Comparison of ENCODE assay signal across 8 cellular contexts in genomic region chr18:74896390-74896991, GRCh38.
DNase-seq lines count a peak whose midpoint lies in the region; ATAC-seq, FAIRE-seq and TF ChIP-seq lines count a peak whose summit lies in the region.

No MANE protein-coding gene starts in this region.

- no peak overlapping the region for H3K4me3 Mint-ChIP-seq in Calu3 (ENCODE audit: low read depth, unreplicated experiment)

- no peak overlapping the region for H3K4me2 ChIP-seq in HepG2 (ENCODE audit: low read depth, low read length)

- no peaks in the 10 kb centered on the region for H3K27me3 Mint-ChIP-seq in Calu3 (ENCODE audit: unreplicated experiment)

- no peak for TF ChIP-seq POLR2A in HepG2 (IDR thresholded peaks at IDR 0.05; ENCODE audit: insufficient read depth in 1 of 2, low read depth in 2 of 2, low read length in 2 of 2)

- intact Hi-C loops in Calu3 (cut with micrococcal nuclease; ENCODE audit: unreplicated experiment): loop anchor here (1.0 to 10.0 kb wide), 5 partner anchors 68 to 583 kb away; partner anchors contain the start of gene TSHZ1
- intact Hi-C loops in Panc1 (cut with micrococcal nuclease; ENCODE audit: unreplicated experiment): loop anchor here (2.0 to 10.0 kb wide), 4 partner anchors 68 to 311 kb away; partner anchors contain the start of gene PTGR3
- intact Hi-C loops in HepG2 (cut with micrococcal nuclease; ENCODE audit: unreplicated experiment): loop anchor here (1.0 to 2.0 kb wide), 2 partner anchors 240 to 348 kb away; no protein-coding TSS in a partner anchor

- H3K36me3 ChIP-seq in Panc1 (ENCODE audit: control insufficient read depth, insufficient read depth, low read length): no peaks in the 10 kb centered on the region
- H3K36me3 ChIP-seq in brain microvascular endothelial cell (replicated peaks): no peaks in the 10 kb centered on the region
- H3K36me3 ChIP-seq in HepG2 (replicated peaks in 1 of 2; ENCODE audit: control insufficient read depth in 1 of 2, insufficient read depth in 2 of 2, low read length in 2 of 2): no peaks in the 10 kb centered on the region
- no peaks in the 10 kb centered on the region for H3K36me3 ChIP-seq in thoracic aorta

- WGBS in HepG2 (ENCODE audit: low lambda C conversion rate): 11% methylated on average over 4 of the region's 4 CpGs

- no peaks in the 10 kb centered on the region for H3K9me3 ChIP-seq in Panc1 (ENCODE audit: control insufficient read depth, insufficient read depth, low read depth, low read length)
- H3K9me3 ChIP-seq in HepG2 (ENCODE audit: low read length): no peaks in the 10 kb centered on the region
- no peaks in the 10 kb centered on the region for H3K9me3 ChIP-seq in thoracic aorta

- peak; percentile 85 for ATAC-seq in GM19438 (IDR thresholded peaks at IDR 0.05; ENCODE audit: low read depth, unreplicated experiment)
- ATAC-seq in Panc1: peak; percentile 96
- peak; percentile 100 for ATAC-seq in HepG2
- no peak for ATAC-seq in thoracic aorta (ENCODE audit: insufficient number of reproducible peaks, low FRiP score, low read depth)
- ATAC-seq in HG02571 (IDR thresholded peaks at IDR 0.05; ENCODE audit: unreplicated experiment): no peak

- H4K20me1 ChIP-seq in HepG2 (ENCODE audit: insufficient read depth, low read length): 0 out of 2 replicates have a peak, but pooled peaks cover 2% of the 10 kb centered on the region

- H2AFZ ChIP-seq in HepG2 (ENCODE audit: low read length): no peak overlapping the region

- DNase-seq in Calu3 (peak; percentile 71), HPDE6-E6E7 (ENCODE audit: extremely low spot score) (peak; percentile 39), Panc1 (ENCODE audit: low read depth, low spot score) (peak; percentile 80), brain microvascular endothelial cell (no peak), HepG2 (ENCODE audit: low spot score) (peak; percentile 62), thoracic aorta (ENCODE audit: low spot score) (no peak)

- H3K9me3 Mint-ChIP-seq in Calu3 (ENCODE audit: low read depth, unreplicated experiment): no peaks in the 10 kb centered on the region

- POLR2A ChIA-PET in Panc1 (lab: Charles Lee): no interaction called here
- POLR2A ChIA-PET in HepG2 (lab: Yijun Ruan, JAX): no interaction called here

- peak; percentile 93 for FAIRE-seq in HepG2 (lab: Jason Lieb, UNC)

- H3K36me3 Mint-ChIP-seq in Calu3 (ENCODE audit: insufficient read depth, unreplicated experiment): no peaks in the 10 kb centered on the region

- TF ChIP-seq CTCF in Calu3 (IDR thresholded peaks at IDR 0.05; ENCODE audit: unreplicated experiment): peak; percentile 67
- peak; percentile 92 for TF ChIP-seq CTCF in Panc1 (IDR thresholded peaks at IDR 0.05)
- peak; percentile 48 for TF ChIP-seq CTCF in brain microvascular endothelial cell (IDR thresholded peaks at IDR 0.05; ENCODE audit: low read depth, low read length, missing control alignments)
- TF ChIP-seq CTCF in HepG2 (CRISPR knock-in tag; IDR thresholded peaks at IDR 0.05): peak; percentile 87
- TF ChIP-seq CTCF in thoracic aorta (IDR thresholded peaks at IDR 0.05): peak; percentile 25

- no peak overlapping the region for H3K9ac ChIP-seq in HepG2 (ENCODE audit: insufficient read depth, low read depth, low read length)

- H3K27ac Mint-ChIP-seq in Calu3 (ENCODE audit: unreplicated experiment): no peak overlapping the region

- CTCF ChIA-PET in Calu3 (lab: Charles Lee): interaction anchor here (1.0 to 1.4 kb wide), 2 partner anchors 67 to 145 kb away, joined by 10 to 14 read pairs; no protein-coding TSS in a partner anchor
- CTCF ChIA-PET in Panc1 (lab: Charles Lee): interaction anchor here (0.6 to 1.1 kb wide), 2 partner anchors 144 to 1346 kb away, joined by 3 to 5 read pairs; no protein-coding TSS in a partner anchor
- CTCF ChIA-PET in HepG2 (lab: Yijun Ruan, JAX; ENCODE audit: low intra/inter-chr PET ratio, low total read pairs): interaction anchor here (1.3 kb wide), 1 partner anchor 67 kb away, joined by 3 read pairs; no protein-coding TSS in a partner anchor

- H3K4me1 ChIP-seq in Panc1 (ENCODE audit: control insufficient read depth, insufficient read depth, low read length) (peaks cover 20% of the 10 kb centered on the region), HepG2 (ENCODE audit: insufficient read depth, low read length) (0 out of 2 replicates have a peak, but pooled peaks cover 5% of the 10 kb centered on the region), thoracic aorta (ENCODE audit: control insufficient read depth in 1 of 2, low read depth in 2 of 2) (no peaks in the 10 kb centered on the region)

- in situ Hi-C loops in Panc1 (cut with HindIII; ENCODE audit: low pct_unique_long_range_greater_than_20kb, low sequenced_read_pairs) (no loop called here), brain microvascular endothelial cell (cut with HindIII; ENCODE audit: low pct_ligation_motif_present, low sequenced_read_pairs) (no loop called here), HepG2 (cut with HindIII; ENCODE audit: extremely low pct_ligation_motif_present, low pct_unique_long_range_greater_than_20kb) (no loop called here)

- no peaks in the 10 kb centered on the region for H3K27me3 ChIP-seq in Panc1 (ENCODE audit: control insufficient read depth, insufficient read depth, low read length)
- no peaks in the 10 kb centered on the region for H3K27me3 ChIP-seq in brain microvascular endothelial cell (replicated peaks)
- H3K27me3 ChIP-seq in HepG2 (ENCODE audit: control insufficient read depth in 1 of 2, insufficient read depth in 2 of 2, low read length in 2 of 2): no peaks in the 10 kb centered on the region
- no peaks in the 10 kb centered on the region for H3K27me3 ChIP-seq in thoracic aorta (replicated peaks; ENCODE audit: insufficient read depth)

- BruUV-seq in Calu3 (replicated peaks; lab: Mats Ljungman, UMichigan) (no TSS peak), Panc1 (replicated peaks; lab: Mats Ljungman, UMichigan) (no TSS peak), HepG2 (replicated peaks; lab: Mats Ljungman, UMichigan) (no TSS peak)

- peak; percentile 56 for TF ChIP-seq RAD21 in HepG2 (CRISPR knock-in tag; IDR thresholded peaks at IDR 0.05)

- H3K4me3 ChIP-seq in Panc1 (ENCODE audit: low read depth in 2 of 2, low read length in 2 of 2) (no peak overlapping the region), brain microvascular endothelial cell (ENCODE audit: low read depth, low read length) (no peak overlapping the region), HepG2 (replicated peaks in 1 of 3; ENCODE audit: insufficient read depth in 1 of 3, low read depth in 2 of 3, low read length in 3 of 3) (no peak overlapping the region), thoracic aorta (no peak overlapping the region)

- no peaks in the 10 kb centered on the region for H3K4me1 Mint-ChIP-seq in Calu3 (ENCODE audit: low read depth, unreplicated experiment)

- H3K27ac ChIP-seq in Panc1 (ENCODE audit: low read length) (no peak overlapping the region), brain microvascular endothelial cell (no peak overlapping the region), HepG2 (ENCODE audit: extremely low read length, insufficient read depth, low read length) (no peak overlapping the region), thoracic aorta (no peak overlapping the region)

- no peak for TF ChIP-seq EP300 in HepG2 (IDR thresholded peaks at IDR 0.05; ENCODE audit: low read depth in 2 of 2, low read length in 2 of 2)
- TF ChIP-seq EP300 in HepG2 (CRISPR knock-in tag; IDR thresholded peaks at IDR 0.05; ENCODE audit: borderline replicate concordance): no peak

- no peaks in the 10 kb centered on the region for H3K79me2 ChIP-seq in HepG2 (ENCODE audit: insufficient read depth, low read length)

TF ChIP-seq in HepG2, 621 proteins besides CTCF, POLR2A, EP300 and RAD21 (continues in another document):
- TF ChIP-seq, protein P1, sequence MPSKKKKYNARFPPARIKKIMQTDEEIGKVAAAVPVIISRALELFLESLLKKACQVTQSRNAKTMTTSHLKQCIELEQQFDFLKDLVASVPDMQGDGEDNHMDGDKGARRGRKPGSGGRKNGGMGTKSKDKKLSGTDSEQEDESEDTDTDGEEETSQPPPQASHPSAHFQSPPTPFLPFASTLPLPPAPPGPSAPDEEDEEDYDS (CRISPR knock-in tag; IDR thresholded peaks at IDR 0.05): no peak
- peak; percentile 30; the same call in 1 of the 2 replicates for TF ChIP-seq SALL1 (CRISPR knock-in tag; IDR thresholded peaks at IDR 0.05)
- no peak for TF ChIP-seq ZNF710 (CRISPR knock-in tag; IDR thresholded peaks at IDR 0.05; ENCODE audit: borderline replicate concordance)
- no peak for TF ChIP-seq FOXC1 (CRISPR knock-in tag; IDR thresholded peaks at IDR 0.05; ENCODE audit: borderline replicate concordance)
- 0 out of 2 replicates have a peak, but pooled peaks have one; percentile 11 for TF ChIP-seq FOSL2 (CRISPR knock-in tag; IDR thresholded peaks at IDR 0.05)
- peak; percentile 82 for TF ChIP-seq STAG1 (CRISPR knock-in tag; IDR thresholded peaks at IDR 0.05)
- TF ChIP-seq SAP130 (CRISPR knock-in tag; IDR thresholded peaks at IDR 0.05; ENCODE audit: low read depth): peak; percentile 28; the same call in 1 of the 2 replicates
- TF ChIP-seq ZFY (CRISPR knock-in tag; IDR thresholded peaks at IDR 0.05): no peak
- TF ChIP-seq BCL6 (CRISPR knock-in tag; IDR thresholded peaks at IDR 0.05): peak; percentile 7; the same call in 1 of the 2 replicates
- TF ChIP-seq SMC3 (IDR thresholded peaks at IDR 0.05; ENCODE audit: low read length): peak; percentile 83

Comparison
In these comparisons a context has a peak if more than half of its experiments do, and no peak if none do; other contexts are left out.
1. DNase-seq: peak in Calu3 (single experiment), HPDE6-E6E7 (single experiment), Panc1 (single experiment) and HepG2 (single experiment); none in brain microvascular endothelial cell (single experiment) and thoracic aorta (single experiment).
2. CTCF ChIP-seq: peak in every context shown above with its lines; median percentile 92 in Panc1; 87 in HepG2; 67 in Calu3; 48 in brain microvascular endothelial cell; 25 in thoracic aorta.
3. ATAC-seq: peak in GM19438 (single experiment), Panc1 (single experiment) and HepG2 (single experiment); none in thoracic aorta (single experiment) and HG02571 (single experiment).